In the genomic region with DNA sequence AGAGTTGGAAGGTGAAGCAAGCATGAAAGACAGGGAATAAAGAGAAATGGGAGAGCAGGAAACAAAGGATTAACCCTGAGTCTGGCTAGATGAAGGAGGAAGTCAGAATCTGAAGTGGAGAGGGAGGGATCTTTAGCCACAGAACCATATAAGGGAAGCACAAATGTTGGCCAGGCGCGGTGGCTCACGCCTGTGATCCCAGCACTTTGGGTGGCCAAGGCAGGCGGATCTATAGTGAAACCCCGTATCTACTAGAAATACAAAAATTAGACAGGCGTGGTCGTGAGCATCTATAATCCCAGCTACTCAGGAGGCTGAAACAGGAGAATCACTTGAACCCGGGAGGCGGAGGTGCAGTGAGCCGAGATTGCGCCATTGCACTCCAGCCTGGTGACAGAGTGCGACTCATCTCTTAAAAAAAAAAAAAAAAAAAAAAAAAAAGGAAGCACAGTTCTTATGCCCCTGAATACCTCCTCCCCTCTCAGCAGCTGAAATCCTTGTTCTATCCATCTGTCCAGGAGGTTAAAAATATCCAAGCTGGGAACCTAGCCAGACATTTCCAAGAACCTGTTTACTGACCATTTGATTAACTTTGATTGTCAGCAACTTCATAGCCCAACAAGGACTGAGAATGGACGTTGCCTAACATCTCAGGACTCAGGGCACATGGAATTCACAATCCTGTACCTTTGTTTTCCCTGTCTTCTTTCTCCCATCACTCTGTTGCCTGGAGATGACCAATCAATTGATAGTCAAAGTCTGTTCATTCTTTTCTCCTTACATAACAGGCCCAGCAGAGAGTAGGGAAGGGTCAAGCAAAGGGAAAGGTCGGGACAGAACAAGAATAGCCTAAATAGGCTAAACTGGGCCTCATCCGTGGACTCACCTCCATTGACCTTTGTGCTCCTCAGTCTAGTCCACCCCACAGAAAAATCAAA, we compare ENCODE assay signal across 8 cellular contexts. TPM values are rescaled to one million over a fixed set of nuclear protein-coding genes. Genes with fewer than 3 reads are reported as not detected.
DNase-seq lines count a peak whose midpoint lies in the region; ATAC-seq and TF ChIP-seq lines count a peak whose summit lies in the region.

No MANE protein-coding gene starts in this region.

- H3K27me3 Mint-ChIP-seq in T-cell: no peaks in the 10 kb centered on the region

- intact Hi-C loops in esophagus squamous epithelium (cut with DNase I) (no loop called here), posterior vena cava (cut with DNase I) (loop anchor here in 1 of 2 donors (2.0 kb wide), 1 partner anchor 19 kb away; no protein-coding TSS in a partner anchor)

- DNase-seq in AML-193 (lab: John Stamatoyannopoulos, UW) (peak; percentile 79 to 80), T-cell (no peak), esophagus squamous epithelium (lab: John Stamatoyannopoulos, UW) (no peak), omental fat pad (ENCODE audit: low spot score) (no peak), NCI-H526 (lab: John Stamatoyannopoulos, UW) (no peak), posterior vena cava (ENCODE audit: low spot score) (no peak)

- peak overlapping the region; percentile 91 to 94 for H3K27ac Mint-ChIP-seq in T-cell

- H3K4me3 ChIP-seq in HUES48 (ENCODE audit: low read depth, low read length) (no peak overlapping the region), esophagus squamous epithelium (peak overlapping the region in 3 of 4 donors; percentile 21 to 39 (median 25))

- H3K36me3 ChIP-seq in HUES48 (ENCODE audit: control insufficient read depth, insufficient read depth, low read length) (no peaks in the 10 kb centered on the region), esophagus squamous epithelium (no peaks in the 10 kb centered on the region)

- peaks cover 46 to 85% (median 51%) of the 10 kb centered on the region in 3 donors for H3K4me1 Mint-ChIP-seq in T-cell

- no peak for ATAC-seq in T-cell (replicated peaks in 1 of 4)
- ATAC-seq in omental fat pad (ENCODE audit: low FRiP score): peak; percentile 19
- ATAC-seq in HG02970 (IDR thresholded peaks at IDR 0.05; ENCODE audit: low FRiP score, unreplicated experiment): no peak

- H3K4me3 Mint-ChIP-seq in T-cell: peak overlapping the region in 2 of 3 donors; percentile 18 to 20

- TF ChIP-seq CTCF in esophagus squamous epithelium (IDR thresholded peaks at IDR 0.05): no peak
- no peak for TF ChIP-seq CTCF in omental fat pad (IDR thresholded peaks at IDR 0.05)

- CTCF ChIA-PET in T-cell (lab: Charles Lee): interaction anchor here (0.7 to 1.3 kb wide), 3 partner anchors 11 to 22 kb away, joined by 4 to 6 read pairs (median 4); partner anchors contain the start of gene TXNIP (in 1 of the 2)

- H3K27ac ChIP-seq in HUES48 (ENCODE audit: low read depth, low read length): peak overlapping the region; percentile 59
- peak overlapping the region; percentile 82 to 98 (median 96) for H3K27ac ChIP-seq in esophagus squamous epithelium

- H3K27me3 ChIP-seq in HUES48 (ENCODE audit: control insufficient read depth, insufficient read depth, low read length) (no peaks in the 10 kb centered on the region), esophagus squamous epithelium (no peaks in the 10 kb centered on the region)

- H3K4me1 ChIP-seq in HUES48 (ENCODE audit: control insufficient read depth, insufficient read depth, low read length) (peaks cover 12% of the 10 kb centered on the region), esophagus squamous epithelium (peaks cover 40 to 86% (median 58%) of the 10 kb centered on the region in 3 donors)

- POLR2A ChIA-PET in T-cell (lab: Charles Lee): interaction anchor here in 1 of 2 donors (0.6 kb wide), 1 partner anchor 17 kb away, joined by 5 read pairs; no protein-coding TSS in a partner anchor

- WGBS in esophagus squamous epithelium, 2 donors: 18 to 40% methylated on average over 12 to 15 of the region's 15 CpGs

- no peaks in the 10 kb centered on the region for H3K36me3 Mint-ChIP-seq in T-cell

- H3K9me3 ChIP-seq in HUES48 (ENCODE audit: control insufficient read depth, insufficient read depth, low read length) (no peaks in the 10 kb centered on the region), esophagus squamous epithelium (no peaks in the 10 kb centered on the region)

- H3K9me3 Mint-ChIP-seq in T-cell: no peaks in the 10 kb centered on the region

- H3K9ac ChIP-seq in HUES48 (ENCODE audit: low read depth, low read length): no peak overlapping the region

- peak in 1 of 4 donors; percentile 17 for TF ChIP-seq POLR2A in esophagus squamous epithelium (IDR thresholded peaks at IDR 0.05)

RNA-seq across cellular contexts. Expression of gene TXNIP, which starts 10.6 kb away (rescaled TPM):
- 1,000 to 10,000 TPM in 1 of 5 donors, 100 to 1,000 TPM in 4; 721 to 2,117 (median 773) TPM for total RNA-seq in T-cell
- 100 to 1,000 TPM in 3 of 4 donors, 10 to 100 TPM in 1; 94.9 to 942 (median 328) TPM for total RNA-seq in esophagus squamous epithelium
- 1,000 to 10,000 TPM; 1,118 to 3,262 (median 1,971) TPM for total RNA-seq in omental fat pad
- total RNA-seq in posterior vena cava: 100 to 1,000 TPM; 393 to 441 TPM

RNA-seq across cellular contexts. Expression of gene POLR3GL, which starts 21.3 kb away (rescaled TPM):
- total RNA-seq in T-cell (10 to 100 TPM; 30.9 to 41.7 (median 38.3) TPM), esophagus squamous epithelium (10 to 100 TPM in 2 of 4 donors, 1 to 10 TPM in 2; 2.9 to 15.9 (median 9.8) TPM), omental fat pad (10 to 100 TPM; 19.0 to 31.4 (median 24.0) TPM), posterior vena cava (10 to 100 TPM; 22.8 to 23.8 TPM)

RNA-seq across cellular contexts. Expression of gene ANKRD34A, which starts 21.4 kb away (rescaled TPM):
- total RNA-seq in T-cell (1 to 10 TPM in 3 of 5 donors, under 1 TPM in 2; 0.68 to 3.5 (median 1.7) TPM), esophagus squamous epithelium (under 1 TPM; 0.04 to 0.67 (median 0.30) TPM), omental fat pad (1 to 10 TPM in 1 of 4 donors, under 1 TPM in 3; 0.32 to 1.7 (median 0.58) TPM), posterior vena cava (1 to 10 TPM; 2.3 TPM)

RNA-seq across cellular contexts. Expression of gene LIX1L, which starts 28.0 kb away (rescaled TPM):
- total RNA-seq in T-cell: 10 to 100 TPM; 43.4 to 74.4 (median 64.2) TPM
- 10 to 100 TPM in 1 of 4 donors, 1 to 10 TPM in 3; 1.9 to 12.2 (median 5.9) TPM for total RNA-seq in esophagus squamous epithelium
- 10 to 100 TPM; 15.4 to 34.0 (median 28.3) TPM for total RNA-seq in omental fat pad
- total RNA-seq in posterior vena cava: 10 to 100 TPM; 45.5 to 45.8 TPM

RNA-seq across cellular contexts. Expression of gene HJV, which starts 35.8 kb away (rescaled TPM):
- total RNA-seq in T-cell (not detected), esophagus squamous epithelium (not detected), omental fat pad (not detected), posterior vena cava (not detected)

Comparison
In these comparisons a context has a peak if more than half of its experiments do, and no peak if none do; other contexts are left out.
1. DNase-seq: peak in AML-193 (2 of 2); none in T-cell (0 of 34), esophagus squamous epithelium (single experiment), omental fat pad (single experiment), NCI-H526 (0 of 2) and posterior vena cava (single experiment).